Comparison of ENCODE assay signal across 32 cellular contexts in genomic region chr6:164436976-164437375, GRCh38.
"Had no signal": no experiment of that assay in that cellular context is flagged by ENCODE, and none has a peak within 500 bp of the region (broad histone marks: within the 10 kb centered on the region; RNA-seq: fewer than 3 reads in every experiment).

No MANE protein-coding gene starts in this region.

- FAIRE-seq: astrocyte, TTC549 had no signal

- H3K36me3 ChIP-seq: adrenal gland, brain microvascular endothelial cell, breast epithelium, WERI-Rb-1 had no signal

- H3K27me3 ChIP-seq: adrenal gland, body of pancreas, brain microvascular endothelial cell, breast epithelium had no signal

- H3K27ac ChIP-seq: adrenal gland, body of pancreas, brain microvascular endothelial cell, breast epithelium, WERI-Rb-1 had no signal

- DNase-seq: activated CD4-positive, alpha-beta memory T cell treated with anti-CD3 and anti-CD28 coated beads, Interleukin-2, amount 10 ng/mL, durations not matched to agents 7 days and 5 days; activated CD4-positive, alpha-beta T cell treated with anti-CD3 and anti-CD28 coated beads for 1 hour; activated CD4-positive, alpha-beta T cell treated with anti-CD3 and anti-CD28 coated beads for 36 hours; activated CD4-positive, alpha-beta T cell treated with anti-CD3 and anti-CD28 coated beads for 48 hours; activated CD4-positive, alpha-beta T cell treated with anti-CD3 and anti-CD28 coated beads, Interleukin-2, amount 10 ng/mL, durations not matched to agents 7 days and 5 days; activated CD4-positive, alpha-beta T cell treated with anti-CD3 and anti-CD28 coated beads, Interleukin-2, amount 50 U/mL, for 48 hours; activated CD4-positive, CD25-positive, alpha-beta regulatory T cell; activated CD8-positive, alpha-beta memory T cell treated with anti-CD3 and anti-CD28 coated beads for 24 hours; activated CD8-positive, alpha-beta memory T cell treated with anti-CD3 and anti-CD28 coated beads, Interleukin-2, amount 10 ng/mL, durations not matched to agents 7 days and 5 days; activated CD8-positive, alpha-beta memory T cell treated with anti-CD3 and anti-CD28 coated beads, Interleukin-2, amount 50 U/mL, for 48 hours; activated CD8-positive, alpha-beta T cell treated with anti-CD3 and anti-CD28 coated beads, Interleukin-2, amount 10 ng/mL, durations not matched to agents 7 days and 5 days; activated effector memory CD4-positive, alpha-beta T cell treated with anti-CD3 and anti-CD28 coated beads, Interleukin-2, amount 50 U/mL, for 16 hours; activated gamma-delta T cell treated with Interleukin-2 at 50 U/mL for 16 hours; activated naive CD4-positive, alpha-beta T cell; activated naive CD4-positive, alpha-beta T cell treated with anti-CD3 and anti-CD28 coated beads for 36 hours; activated naive CD4-positive, alpha-beta T cell treated with anti-CD3 and anti-CD28 coated beads, Interleukin-2, amount 50 U/mL, for 16 hours; activated naive CD8-positive, alpha-beta T cell treated with anti-CD3 and anti-CD28 coated beads for 36 hours; activated T-cell treated with anti-CD3 and anti-CD28 coated beads, Interleukin-2, amount 50 U/mL, for 24 hours; activated T-cell treated with anti-CD3 and anti-CD28 coated beads, Interleukin-2, amount 50 U/mL, for 72 hours; adrenal gland; amniotic stem cell; aorta; body of pancreas; brain microvascular endothelial cell; central memory CD4-positive, alpha-beta T cell; T-helper 1 cell; T-helper 2 cell; T-helper 9 cell; WERI-Rb-1 had no signal

- H3K9me3 ChIP-seq: adrenal gland, body of pancreas had no signal

- H3K4me3 ChIP-seq: adrenal gland, body of pancreas, breast epithelium had no signal

- H3K4me1 ChIP-seq: adrenal gland, body of pancreas, breast epithelium had no signal
